8 cellular contexts compared by ENCODE assay signal in the genomic region with DNA sequence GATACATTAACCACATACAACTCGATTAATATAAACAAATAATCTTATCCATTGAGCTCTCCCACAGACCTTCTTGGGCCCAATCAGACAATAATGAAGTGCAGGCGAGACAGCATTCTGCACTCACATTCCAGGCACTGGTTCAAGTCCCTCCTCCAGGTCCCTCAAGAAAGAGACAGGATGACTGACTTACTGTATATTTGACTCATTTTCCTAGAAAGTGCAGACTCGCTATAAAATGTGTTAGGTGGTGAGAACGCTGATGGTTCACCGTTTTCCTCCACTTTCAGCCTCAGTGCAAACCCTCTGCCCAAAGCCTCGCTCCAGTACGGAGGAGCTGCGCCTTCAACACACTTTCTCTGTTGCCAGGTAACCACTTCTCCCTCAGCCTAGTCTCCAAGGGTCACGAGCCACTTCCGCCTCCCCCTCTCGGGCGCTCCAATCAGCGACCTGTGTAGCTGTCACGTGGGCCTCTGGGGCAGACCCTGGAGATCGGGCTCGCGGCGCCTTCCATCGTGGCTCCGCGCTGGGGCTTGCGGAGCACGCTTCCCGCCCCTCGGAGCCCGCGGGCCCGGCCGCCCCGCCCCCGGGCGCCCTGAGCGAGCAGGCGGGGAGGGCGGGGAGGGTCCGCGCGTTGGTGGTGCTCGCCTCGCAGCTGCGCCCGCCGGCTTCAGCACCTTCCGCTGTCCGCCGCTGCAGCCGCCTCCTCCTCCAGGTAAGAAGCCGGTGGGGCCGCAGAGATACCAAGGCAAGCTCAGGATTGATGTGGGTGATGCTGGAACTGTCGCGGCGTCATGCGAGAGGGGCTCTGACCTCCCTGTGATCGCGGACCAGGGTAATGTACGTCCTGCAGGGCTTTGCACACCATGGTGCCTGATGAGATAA. TPM values are rescaled to one million over a fixed set of nuclear protein-coding genes. Genes with fewer than 3 reads are reported as not detected.
DNase-seq lines count a peak whose midpoint lies in the region; TF ChIP-seq lines count a peak whose summit lies in the region.

Gene WDR17 (plus strand): TSS at position 477 of the 885 bp plus-strand sequence. CDS start 45,740 bp downstream, outside the sequence.

- peaks cover 11% of the 10 kb centered on the region for H3K4me1 Mint-ChIP-seq in activated naive CD4-positive, alpha-beta T cell treated with anti-CD3 and anti-CD28 coated beads, Interleukin-2, amount 10 ng/mL, durations not matched to agents 7 days and 5 days

- H3K27ac ChIP-seq in HEK293 (ENCODE audit: extremely low read depth, low read depth, low read length), result peak within 1 kb of the TSS; percentile 58; the same call in 1 of the 2 replicates

- H3K9ac ChIP-seq in ES-I3 (ENCODE audit: low read depth, low read length), result peak within 1 kb of the TSS; percentile 32; the same call in 1 of the 2 replicates

- H3K4me3 Mint-ChIP-seq in activated naive CD4-positive, alpha-beta T cell treated with anti-CD3 and anti-CD28 coated beads, Interleukin-2, amount 10 ng/mL, durations not matched to agents 7 days and 5 days, result peak within 1 kb of the TSS; percentile 75

- no peak for TF ChIP-seq CTCF in HEK293 (tag by site-specific recombination; IDR thresholded peaks at IDR 0.05)

- no peak within 1 kb of the TSS for H3K27ac Mint-ChIP-seq in activated naive CD4-positive, alpha-beta T cell treated with anti-CD3 and anti-CD28 coated beads, Interleukin-2, amount 10 ng/mL, durations not matched to agents 7 days and 5 days

- H3K9me3 ChIP-seq in ES-I3 (ENCODE audit: control insufficient read depth, insufficient read depth, low read length) (no peaks in the 10 kb centered on the region; the same call in 1 of the 2 replicates), HEK293 (ENCODE audit: control insufficient read depth, insufficient read depth, low read depth, low read length) (no peaks in the 10 kb centered on the region)

- CTCF ChIA-PET in HEK293 (lab: Yijun Ruan, JAX), result no interaction called here
- CTCF ChIA-PET in activated naive CD4-positive, alpha-beta T cell treated with anti-CD3 and anti-CD28 coated beads, Interleukin-2, amount 10 ng/mL, durations not matched to agents 7 days and 5 days (lab: Charles Lee), result interaction anchor here (1.0 kb wide), 1 partner anchor 275 kb away, joined by 3 read pairs; no protein-coding TSS in a partner anchor

- peaks cover 20% of the 10 kb centered on the region for H3K27me3 Mint-ChIP-seq in activated naive CD4-positive, alpha-beta T cell treated with anti-CD3 and anti-CD28 coated beads, Interleukin-2, amount 10 ng/mL, durations not matched to agents 7 days and 5 days

- no peaks in the 10 kb centered on the region for H3K36me3 Mint-ChIP-seq in activated naive CD4-positive, alpha-beta T cell treated with anti-CD3 and anti-CD28 coated beads, Interleukin-2, amount 10 ng/mL, durations not matched to agents 7 days and 5 days

- DNase-seq in NCI-H1048 (lab: John Stamatoyannopoulos, UW) (peak; percentile 55), SK-N-DZ (ENCODE audit: low spot score) (peak; percentile 97), glomerular visceral epithelial cell (ENCODE audit: extremely low spot score) (peak; percentile 94), occipital lobe (lab: John Stamatoyannopoulos, UW) (peak; percentile 95), superior temporal gyrus (ENCODE audit: extremely low spot score) (peak; percentile 97)
- DNase-seq in activated naive CD4-positive, alpha-beta T cell treated with anti-CD3 and anti-CD28 coated beads, Interleukin-2, amount 10 ng/mL, durations not matched to agents 7 days and 5 days, result peak; percentile 83

- peak within 1 kb of the TSS; percentile 61 for H3K4me3 ChIP-seq in HEK293 (ENCODE audit: low read depth, low read length)

- no peaks in the 10 kb centered on the region for H3K9me3 Mint-ChIP-seq in activated naive CD4-positive, alpha-beta T cell treated with anti-CD3 and anti-CD28 coated beads, Interleukin-2, amount 10 ng/mL, durations not matched to agents 7 days and 5 days

- POLR2A ChIA-PET in HEK293 (lab: Yijun Ruan, JAX), result interaction anchor here (0.7 kb wide), 1 partner anchor 1034 kb away, joined by 3 read pairs; no protein-coding TSS in a partner anchor

- H3K4me1 ChIP-seq in ES-I3 (ENCODE audit: insufficient read depth, low read length) (no peaks in the 10 kb centered on the region), HEK293 (ENCODE audit: control insufficient read depth, insufficient read depth, low read length) (no peaks in the 10 kb centered on the region)

- H3K36me3 ChIP-seq in ES-I3 (ENCODE audit: insufficient read depth, low read length) (no peaks in the 10 kb centered on the region), HEK293 (ENCODE audit: control insufficient read depth in 2 of 2, insufficient read depth in 1 of 2, low read length in 2 of 2) (no peaks in the 10 kb centered on the region)

TF ChIP-seq in HEK293, 187 proteins besides CTCF, POLR2A, EP300 and RAD21 (continues in another document):
- TF ChIP-seq ZNF175 (tag by site-specific recombination; IDR thresholded peaks at IDR 0.05) (no peak), ZNF501 (tag by site-specific recombination; IDR thresholded peaks at IDR 0.05) (peak; percentile 28; the same call in 1 of the 2 replicates), YY1 (tag by site-specific recombination; IDR thresholded peaks at IDR 0.05) (no peak), ZNF202 (tag by site-specific recombination; IDR thresholded peaks at IDR 0.05; ENCODE audit: borderline replicate concordance) (no peak), ZEB2 (tag by site-specific recombination; IDR thresholded peaks at IDR 0.05) (peak; percentile 35; the same call in 1 of the 2 replicates), ZNF670 (tag by site-specific recombination; IDR thresholded peaks at IDR 0.05; ENCODE audit: low read depth) (no peak), ZNF2 (tag by site-specific recombination; IDR thresholded peaks at IDR 0.05) (no peak), ZFP41 (tag by site-specific recombination; IDR thresholded peaks at IDR 0.05; ENCODE audit: borderline replicate concordance) (no peak), HOXA7 (CRISPR knock-in tag; IDR thresholded peaks at IDR 0.05; ENCODE audit: borderline replicate concordance) (no peak), ZNF560 (tag by site-specific recombination; IDR thresholded peaks at IDR 0.05; ENCODE audit: borderline replicate concordance) (no peak), EGR2 (tag by site-specific recombination; IDR thresholded peaks at IDR 0.05; ENCODE audit: low read depth) (0 out of 2 replicates have a peak, but pooled peaks have one; percentile 20), ZNF488 (tag by site-specific recombination; IDR thresholded peaks at IDR 0.05) (no peak), ZNF555 (tag by site-specific recombination; conservative IDR thresholded peaks at IDR 0.05) (no peak), KLF1 (tag by site-specific recombination; IDR thresholded peaks at IDR 0.05) (no peak), ZNF548 (tag by site-specific recombination; IDR thresholded peaks at IDR 0.05) (no peak)
- TF ChIP-seq, protein P1, sequence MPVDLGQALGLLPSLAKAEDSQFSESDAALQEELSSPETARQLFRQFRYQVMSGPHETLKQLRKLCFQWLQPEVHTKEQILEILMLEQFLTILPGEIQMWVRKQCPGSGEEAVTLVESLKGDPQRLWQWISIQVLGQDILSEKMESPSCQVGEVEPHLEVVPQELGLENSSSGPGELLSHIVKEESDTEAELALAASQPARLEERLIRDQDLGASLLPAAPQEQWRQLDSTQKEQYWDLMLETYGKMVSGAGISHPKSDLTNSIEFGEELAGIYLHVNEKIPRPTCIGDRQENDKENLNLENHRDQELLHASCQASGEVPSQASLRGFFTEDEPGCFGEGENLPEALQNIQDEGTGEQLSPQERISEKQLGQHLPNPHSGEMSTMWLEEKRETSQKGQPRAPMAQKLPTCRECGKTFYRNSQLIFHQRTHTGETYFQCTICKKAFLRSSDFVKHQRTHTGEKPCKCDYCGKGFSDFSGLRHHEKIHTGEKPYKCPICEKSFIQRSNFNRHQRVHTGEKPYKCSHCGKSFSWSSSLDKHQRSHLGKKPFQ (tag by site-specific recombination; IDR thresholded peaks at IDR 0.05), result no peak
- TF ChIP-seq, protein P2, sequence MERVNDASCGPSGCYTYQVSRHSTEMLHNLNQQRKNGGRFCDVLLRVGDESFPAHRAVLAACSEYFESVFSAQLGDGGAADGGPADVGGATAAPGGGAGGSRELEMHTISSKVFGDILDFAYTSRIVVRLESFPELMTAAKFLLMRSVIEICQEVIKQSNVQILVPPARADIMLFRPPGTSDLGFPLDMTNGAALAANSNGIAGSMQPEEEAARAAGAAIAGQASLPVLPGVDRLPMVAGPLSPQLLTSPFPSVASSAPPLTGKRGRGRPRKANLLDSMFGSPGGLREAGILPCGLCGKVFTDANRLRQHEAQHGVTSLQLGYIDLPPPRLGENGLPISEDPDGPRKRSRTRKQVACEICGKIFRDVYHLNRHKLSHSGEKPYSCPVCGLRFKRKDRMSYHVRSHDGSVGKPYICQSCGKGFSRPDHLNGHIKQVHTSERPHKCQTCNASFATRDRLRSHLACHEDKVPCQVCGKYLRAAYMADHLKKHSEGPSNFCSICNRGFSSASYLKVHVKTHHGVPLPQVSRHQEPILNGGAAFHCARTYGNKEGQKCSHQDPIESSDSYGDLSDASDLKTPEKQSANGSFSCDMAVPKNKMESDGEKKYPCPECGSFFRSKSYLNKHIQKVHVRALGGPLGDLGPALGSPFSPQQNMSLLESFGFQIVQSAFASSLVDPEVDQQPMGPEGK (tag by site-specific recombination; IDR thresholded peaks at IDR 0.05), result peak; percentile 51
- TF ChIP-seq, protein P3, sequence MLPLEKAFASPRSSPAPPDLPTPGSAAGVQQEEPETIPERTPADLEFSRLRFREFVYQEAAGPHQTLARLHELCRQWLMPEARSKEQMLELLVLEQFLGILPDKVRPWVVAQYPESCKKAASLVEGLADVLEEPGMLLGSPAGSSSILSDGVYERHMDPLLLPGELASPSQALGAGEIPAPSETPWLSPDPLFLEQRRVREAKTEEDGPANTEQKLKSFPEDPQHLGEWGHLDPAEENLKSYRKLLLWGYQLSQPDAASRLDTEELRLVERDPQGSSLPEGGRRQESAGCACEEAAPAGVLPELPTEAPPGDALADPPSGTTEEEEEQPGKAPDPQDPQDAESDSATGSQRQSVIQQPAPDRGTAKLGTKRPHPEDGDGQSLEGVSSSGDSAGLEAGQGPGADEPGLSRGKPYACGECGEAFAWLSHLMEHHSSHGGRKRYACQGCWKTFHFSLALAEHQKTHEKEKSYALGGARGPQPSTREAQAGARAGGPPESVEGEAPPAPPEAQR (tag by site-specific recombination; IDR thresholded peaks at IDR 0.05), result no peak

RNA-seq across cellular contexts. Expression of gene WDR17, which starts in this region (rescaled TPM):
- polyA plus RNA-seq in SK-N-DZ (2014; cell fraction: cytosol; rRNA removed), result 8.5 and 11.8 TPM in 2 replicates
- 22.3 and 31.4 TPM in 2 replicates for polyA plus RNA-seq in SK-N-DZ (2014; cell fraction: nucleus; rRNA removed)
- total RNA-seq in occipital lobe, result 80.5 TPM

Comparison
In these comparisons a context has a peak if more than half of its experiments do, and no peak if none do; other contexts are left out.
1. Peak in every context shown above with its lines: DNase-seq, H3K4me3 ChIP-seq and H3K27ac ChIP-seq.